ENCODE assay signal across 17 cellular contexts in the genomic region with DNA sequence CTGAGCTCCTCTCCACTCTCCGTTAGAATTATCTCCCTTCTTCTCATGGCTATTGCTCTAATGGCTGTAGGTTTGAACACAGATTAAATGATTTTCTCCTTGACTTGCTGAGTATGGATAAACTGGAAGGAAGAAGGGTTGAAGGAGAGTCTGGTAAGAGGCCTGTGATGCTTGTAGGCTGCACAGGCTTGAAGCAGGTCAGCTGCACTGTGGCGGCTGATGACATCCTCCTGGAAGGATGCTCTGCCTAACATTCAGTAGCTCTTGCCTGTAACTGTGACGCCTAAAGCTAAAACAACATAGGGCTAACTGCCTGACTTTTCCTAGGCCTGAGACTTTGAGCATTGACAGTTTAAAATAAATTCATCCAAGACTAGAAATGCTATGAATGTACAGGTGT.
DNase-seq lines count a peak whose midpoint lies in the region; ATAC-seq and TF ChIP-seq lines count a peak whose summit lies in the region.
"Had no signal": no experiment of that assay in that cellular context is flagged by ENCODE, and none has a peak within 500 bp of the region (broad histone marks: within the 10 kb centered on the region; RNA-seq: fewer than 3 reads in every experiment).

No MANE protein-coding gene starts in this region.

- H3K9me3 ChIP-seq in heart right ventricle (no peaks in the 10 kb centered on the region), neuronal stem cell (replicated peaks in 1 of 2; ENCODE audit: control insufficient read depth in 2 of 2, insufficient read depth in 1 of 2, low read depth in 1 of 2, low read length in 2 of 2) (no peaks in the 10 kb centered on the region)
- H3K9me3 ChIP-seq: HAP-1 had no signal

- H3K23ac ChIP-seq in neuronal stem cell (ENCODE audit: low read depth, low read length, poor library complexity), result no peak overlapping the region

- no peak overlapping the region for H4K91ac ChIP-seq in neuronal stem cell (ENCODE audit: low read depth, low read length, poor library complexity)

- peak overlapping the region; percentile 96 for H3K27ac ChIP-seq in brain microvascular endothelial cell
- H3K27ac ChIP-seq in heart right ventricle, result peak overlapping the region in 3 of 10 donors; percentile 35 to 66 (median 65)
- no peak overlapping the region for H3K27ac ChIP-seq in neuronal stem cell (replicated peaks; ENCODE audit: low read length)

- H2AFZ ChIP-seq in neuronal stem cell (ENCODE audit: low read length), result no peak overlapping the region

- no peak overlapping the region for H4K8ac ChIP-seq in neuronal stem cell (ENCODE audit: low read depth, low read length)

- H3K4me3 ChIP-seq in brain microvascular endothelial cell (ENCODE audit: low read depth, low read length), result no peak overlapping the region
- no peak overlapping the region for H3K4me3 ChIP-seq in heart right ventricle
- no peak overlapping the region for H3K4me3 ChIP-seq in neuronal stem cell (ENCODE audit: low read length in 2 of 2)
- H3K4me3 ChIP-seq: HAP-1 had no signal

- intact Hi-C loops in Right ventricle myocardium superior (cut with DNase I) (no loop called here), cardiac septum (cut with DNase I) (no loop called here), heart right ventricle (cut with DNase I) (loop anchor here in 1 of 10 donors (10.0 kb wide), 1 partner anchor 412 kb away; a partner anchor contains a TSS)

- in situ Hi-C loops in brain microvascular endothelial cell (cut with HindIII; ENCODE audit: low pct_ligation_motif_present, low sequenced_read_pairs), result no loop called here

- peak overlapping the region; percentile 31 for H3K18ac ChIP-seq in neuronal stem cell (ENCODE audit: low read length)

- H3K27me3 ChIP-seq in brain microvascular endothelial cell (replicated peaks), result no peaks in the 10 kb centered on the region
- H3K27me3 ChIP-seq in heart right ventricle, result no peaks in the 10 kb centered on the region
- H3K27me3 ChIP-seq in neuronal stem cell (ENCODE audit: control insufficient read depth in 3 of 3, insufficient read depth in 3 of 3, low read depth in 1 of 3, low read length in 3 of 3), result no peaks in the 10 kb centered on the region

- H3K79me1 ChIP-seq in neuronal stem cell (ENCODE audit: low read depth, low read length), result no peaks in the 10 kb centered on the region

- H3K4me1 ChIP-seq in heart right ventricle, result peaks cover 0 to 30% (median 13%) of the 10 kb centered on the region in 9 donors
- no peaks in the 10 kb centered on the region for H3K4me1 ChIP-seq in neuronal stem cell (ENCODE audit: control insufficient read depth in 2 of 2, insufficient read depth in 1 of 2, low read depth in 1 of 2, low read length in 2 of 2)
- H3K4me1 ChIP-seq: HAP-1 had no signal

- no peak overlapping the region for H3K14ac ChIP-seq in neuronal stem cell (ENCODE audit: low read length)

- H3K36me3 ChIP-seq in brain microvascular endothelial cell (replicated peaks) (no peaks in the 10 kb centered on the region), heart right ventricle (no peaks in the 10 kb centered on the region), neuronal stem cell (replicated peaks in 1 of 2; ENCODE audit: control insufficient read depth in 2 of 2, insufficient read depth in 2 of 2, low read length in 2 of 2) (no peaks in the 10 kb centered on the region)
- H3K36me3 ChIP-seq: HAP-1 had no signal

- TF ChIP-seq CTCF in brain microvascular endothelial cell (IDR thresholded peaks at IDR 0.05; ENCODE audit: low read depth, low read length, missing control alignments), result no peak
- no peak for TF ChIP-seq CTCF in heart right ventricle (IDR thresholded peaks at IDR 0.05)

- no peak overlapping the region for H2BK5ac ChIP-seq in neuronal stem cell (ENCODE audit: low read length)

- H2AK5ac ChIP-seq in neuronal stem cell (ENCODE audit: low read depth, low read length), result no peak overlapping the region

- ATAC-seq in Right ventricle myocardium superior (ENCODE audit: poor library complexity), result no peak
- ATAC-seq in heart right ventricle, result peak in 7 of 8 donors; percentile 53 to 80 (median 59)
- ATAC-seq: CD8-positive, alpha-beta T cell had no signal

- no peak overlapping the region for H2BK12ac ChIP-seq in neuronal stem cell (ENCODE audit: low read length)

- 69 to 72% methylated on average over 3 of the region's 3 CpGs for WGBS in heart right ventricle, 2 donors
- no CpG with 5 or more reads among the region's 3 CpGs for WGBS in neuronal stem cell (ENCODE audit: extremely low coverage in 2 of 2, insufficient read length in 2 of 2, insufficient replicate concordance in 1 of 2), 2 donors

- no peak overlapping the region for H3K9ac ChIP-seq in neuronal stem cell (ENCODE audit: low read depth, low read length, poor library complexity)

- no peak overlapping the region for H3K4ac ChIP-seq in neuronal stem cell (ENCODE audit: low read length)

- peak; percentile 46 for DNase-seq in Right ventricle myocardium superior
- DNase-seq in cardiac septum (ENCODE audit: low spot score), result no peak
- no peak for DNase-seq in brain microvascular endothelial cell
- DNase-seq in heart right ventricle, result no peak
- no peak for DNase-seq in neuronal stem cell (ENCODE audit: low spot score)
- DNase-seq in activated CD4-positive, alpha-beta T cell treated with anti-CD3 and anti-CD28 coated beads, Interleukin-2, amount 50 U/mL, for 1 hour, result no peak
- no peak for DNase-seq in NCI-H1930 (lab: John Stamatoyannopoulos, UW)
- no peak for DNase-seq in ecto neural progenitor cell (ENCODE audit: low spot score)
- DNase-seq: ACHN; C1 segment of cervical spinal cord; CD8-positive, alpha-beta T cell; COR-L47; DMS153; DMS79 treated with DMSO at 0.1 percent for 48 hours; EL; GOT3 had no signal

- H3K4me2 ChIP-seq in neuronal stem cell (ENCODE audit: insufficient read depth, low read length, poor library complexity, severe bottlenecking), result no peak overlapping the region

- H2BK120ac ChIP-seq in neuronal stem cell (ENCODE audit: low read depth, low read length), result no peak overlapping the region

- no peak overlapping the region for H2BK15ac ChIP-seq in neuronal stem cell (ENCODE audit: low read length)
